8 cellular contexts compared by ENCODE assay signal in the genomic region with DNA sequence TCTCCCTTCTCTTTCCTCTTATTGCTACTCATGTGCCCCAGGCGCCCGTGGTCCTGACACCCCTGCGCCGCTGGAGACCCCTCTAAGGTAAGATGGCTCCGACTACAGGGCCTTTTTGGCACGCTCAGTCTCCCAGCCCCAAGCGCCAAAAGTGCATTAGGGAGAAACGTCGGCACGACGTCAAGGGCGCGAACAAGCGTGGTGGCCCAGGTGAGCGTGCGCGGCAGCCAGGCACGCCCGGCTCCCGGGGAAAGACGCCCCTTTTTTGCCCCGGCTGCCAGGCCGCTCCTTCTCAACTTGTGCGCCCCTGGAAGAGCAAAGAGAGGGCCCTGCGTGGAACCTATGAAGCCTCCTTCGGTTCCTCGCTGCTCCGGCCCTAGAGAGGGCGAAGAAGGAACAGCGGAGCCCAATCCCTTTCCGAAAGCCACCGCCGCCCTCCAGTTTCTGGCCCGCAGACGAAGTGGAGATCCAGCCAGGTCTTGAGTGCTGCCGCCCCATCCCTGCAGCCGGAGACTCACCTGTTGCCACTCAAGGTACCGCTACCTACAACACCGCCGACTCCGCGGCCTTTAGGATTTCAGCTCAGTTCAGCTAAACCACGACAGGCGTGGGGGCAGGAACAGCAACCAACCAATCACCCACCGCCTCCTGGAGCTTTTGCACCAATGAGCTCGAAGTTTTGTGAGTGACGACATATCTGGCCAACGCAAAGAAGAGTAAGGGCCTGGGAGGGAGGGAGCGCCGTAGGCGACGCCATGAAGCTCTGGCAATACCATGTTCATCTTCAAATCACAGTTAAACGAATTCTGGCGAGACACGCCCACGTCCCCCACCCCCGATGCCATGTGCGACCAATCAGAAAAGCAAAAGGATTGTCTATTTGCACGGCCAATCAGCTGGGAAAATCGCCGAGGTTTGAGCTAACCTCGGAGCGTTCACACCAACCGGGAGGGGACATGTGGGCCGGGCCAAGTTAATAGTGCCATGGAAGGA. TPM values are rescaled to one million over a fixed set of nuclear protein-coding genes. Genes with fewer than 3 reads are reported as not detected.
A peak's percentile ranks its signal among the peaks of the same experiment; 100 is the strongest.
DNase-seq lines count a peak whose midpoint lies in the region; ATAC-seq, FAIRE-seq and TF ChIP-seq lines count a peak whose summit lies in the region.
"Not testable (repeated sequence)": the region's sequence is repeated elsewhere in the genome, so short reads cannot be mapped to it uniquely, and the experiment has no call there.

A gene (minus strand): TSS at position 609 of the 993 bp plus-strand sequence. CDS start 3,369 bp downstream, outside the sequence.

- WGBS in pancreas, 2 donors = 0% methylated on average over 13 of the region's 65 CpGs; no CpG with 5 or more reads in 1 of the 2 donors

- H3K36me3 Mint-ChIP-seq in activated naive CD4-positive, alpha-beta T cell treated with anti-CD3 and anti-CD28 coated beads, Interleukin-2, amount 50 U/mL, for 72 hours = not testable (repeated sequence)

- not testable (repeated sequence) for H3K36me3 ChIP-seq in cardiac muscle cell, pancreas

- intact Hi-C loops in pancreas (cut with DNase I) = not testable (repeated sequence)

- peak within 1 kb of the TSS; percentile 34; the same call in 1 of the 2 replicates for H3K4me3 ChIP-seq in GM08714 (ENCODE audit: low read length)
- H3K4me3 ChIP-seq in cardiac muscle cell, pancreas: not testable (repeated sequence)

- not testable (repeated sequence) for H3K9me3 ChIP-seq in cardiac muscle cell (ENCODE audit: low read depth); pancreas

- H3K9me3 Mint-ChIP-seq in activated naive CD4-positive, alpha-beta T cell treated with anti-CD3 and anti-CD28 coated beads, Interleukin-2, amount 50 U/mL, for 72 hours = not testable (repeated sequence)

- DNase-seq in activated CD4-positive, CD25-positive, alpha-beta regulatory T cell treated with anti-CD3 and anti-CD28 coated beads, Interleukin-2, amount 50 U/mL, for 16 hours (ENCODE audit: low read depth, low spot score) = peak; percentile 56
- peak; percentile 66 to 87 for DNase-seq in activated naive CD4-positive, alpha-beta T cell treated with anti-CD3 and anti-CD28 coated beads, Interleukin-2, amount 50 U/mL, for 72 hours (ENCODE audit: low spot score in 2 of 2)
- not testable (repeated sequence) for DNase-seq in cardiac muscle cell (ENCODE audit: low read depth in 1 of 2, low spot score in 1 of 2)
- DNase-seq in pancreas = peak; percentile 68 to 87 (median 84)
- DNase-seq in stimulated activated CD8-positive, alpha-beta memory T cell treated with anti-CD3 and anti-CD28 coated beads, Interleukin-4, amount 100 ng/mL, for 48 hours = peak; percentile 78

- H3K27ac ChIP-seq in cardiac muscle cell, pancreas: not testable (repeated sequence)

- peak; percentile 97 for FAIRE-seq in pancreas (lab: Jason Lieb, UNC)

- H3K4me1 ChIP-seq in cardiac muscle cell (ENCODE audit: low read depth); pancreas: not testable (repeated sequence)

- ATAC-seq in GM21619 (IDR thresholded peaks at IDR 0.05; ENCODE audit: unreplicated experiment) (peak; percentile 87), HG03432 (IDR thresholded peaks at IDR 0.05; ENCODE audit: unreplicated experiment) (peak; percentile 84), pancreas (peak; percentile 94 to 97 (median 94))
- ATAC-seq in activated naive CD4-positive, alpha-beta T cell treated with anti-CD3 and anti-CD28 coated beads, Interleukin-2, amount 50 U/mL, for 72 hours = peak; percentile 92 to 98

- H3K27ac Mint-ChIP-seq in activated naive CD4-positive, alpha-beta T cell treated with anti-CD3 and anti-CD28 coated beads, Interleukin-2, amount 50 U/mL, for 72 hours = not testable (repeated sequence)

- not testable (repeated sequence) for H3K27me3 ChIP-seq in cardiac muscle cell, pancreas

- not testable (repeated sequence) for TF ChIP-seq CTCF in cardiac muscle cell (IDR thresholded peaks at IDR 0.05; ENCODE audit: low read depth, low read length); pancreas (IDR thresholded peaks at IDR 0.05)

RNA-seq across cellular contexts. Expression of the gene that starts here (rescaled TPM):
- 10 to 100 TPM; 20.6 to 27.9 TPM for total RNA-seq in activated naive CD4-positive, alpha-beta T cell treated with anti-CD3 and anti-CD28 coated beads, Interleukin-2, amount 50 U/mL, for 72 hours
- total RNA-seq in cardiac muscle cell = 10.4 and 19.6 TPM in 2 replicates
- 29.8 and 30.4 TPM in 2 replicates for polyA plus RNA-seq in cardiac muscle cell
- total RNA-seq in pancreas = 10 to 100 TPM in 2 of 6 donors, 1 to 10 TPM in 4; 3.5 to 17.4 (median 6.3) TPM
- 1 to 10 TPM; 3.9 to 4.9 TPM for polyA plus RNA-seq in pancreas
